Comparison of ENCODE assay signal across 8 cellular contexts in genomic region chr1:173869108-173869359, GRCh38. TPM values are rescaled to one million over a fixed set of nuclear protein-coding genes. Genes with fewer than 3 reads are reported as not detected.
DNase-seq lines count a peak whose midpoint lies in the region; ATAC-seq lines count a peak whose summit lies in the region.

No MANE protein-coding gene starts in this region.

- H3K9me3 ChIP-seq in muscle layer of duodenum (ENCODE audit: control insufficient read depth in 1 of 2, low read length in 2 of 2), result no peaks in the 10 kb centered on the region

- H3K4me1 Mint-ChIP-seq in IgD-negative memory B cell, result peaks cover 51 to 60% (median 55%) of the 10 kb centered on the region in 3 donors
- H3K4me1 Mint-ChIP-seq in central memory CD8-positive, alpha-beta T cell, result peaks cover 69% of the 10 kb centered on the region

- H3K36me3 Mint-ChIP-seq in IgD-negative memory B cell, result peaks cover 3% of the 10 kb centered on the region
- peaks cover 53% of the 10 kb centered on the region for H3K36me3 Mint-ChIP-seq in central memory CD8-positive, alpha-beta T cell (ENCODE audit: insufficient read depth)

- H3K4me1 ChIP-seq in ACC112 (ENCODE audit: control insufficient read depth, insufficient read depth, low read length, unreplicated experiment) (peaks cover 17% of the 10 kb centered on the region), muscle layer of duodenum (ENCODE audit: control insufficient read depth in 1 of 2, insufficient read depth in 2 of 2, low read length in 2 of 2) (peaks cover 14 to 19% of the 10 kb centered on the region in 2 donors)

- H3K27ac ChIP-seq in ACC112 (ENCODE audit: low read depth, low read length), result peak overlapping the region; percentile 66
- H3K27ac ChIP-seq in muscle layer of duodenum (ENCODE audit: low read length), result peak overlapping the region; percentile 98

- peak overlapping the region; percentile 49 for H2AFZ ChIP-seq in ACC112 (ENCODE audit: low read length, unreplicated experiment)

- H3K4me3 ChIP-seq in ACC112 (ENCODE audit: low read depth, low read length) (peak overlapping the region; percentile 89), muscle layer of duodenum (ENCODE audit: low read depth in 1 of 2, low read length in 2 of 2) (peak overlapping the region; percentile 84 to 96)

- ATAC-seq in central memory CD8-positive, alpha-beta T cell (replicated peaks; ENCODE audit: extremely low read depth, poor library complexity, severe bottlenecking), result no peak
- ATAC-seq in GM21717 (IDR thresholded peaks at IDR 0.05; ENCODE audit: unreplicated experiment), result no peak

- no peak for DNase-seq in central memory CD8-positive, alpha-beta T cell (ENCODE audit: low spot score in 2 of 2)
- no peak for DNase-seq in amygdala (lab: John Stamatoyannopoulos, UW)
- DNase-seq in hepatic stellate cell (ENCODE audit: low spot score), result no peak
- DNase-seq in activated gamma-delta T cell treated with Interleukin-2 at 50 U/mL for 16 hours, result no peak

- peak overlapping the region; percentile 90 to 97 (median 96) for H3K4me3 Mint-ChIP-seq in IgD-negative memory B cell
- peak overlapping the region; percentile 84 for H3K4me3 Mint-ChIP-seq in central memory CD8-positive, alpha-beta T cell

- H3K27me3 Mint-ChIP-seq in IgD-negative memory B cell, result no peaks in the 10 kb centered on the region
- H3K27me3 Mint-ChIP-seq in central memory CD8-positive, alpha-beta T cell, result no peaks in the 10 kb centered on the region

- H3K27me3 ChIP-seq in ACC112 (ENCODE audit: insufficient read depth, low read length) (no peaks in the 10 kb centered on the region), muscle layer of duodenum (ENCODE audit: low read depth, low read length) (no peaks in the 10 kb centered on the region)

- no peaks in the 10 kb centered on the region for H3K9me3 Mint-ChIP-seq in IgD-negative memory B cell
- no peaks in the 10 kb centered on the region for H3K9me3 Mint-ChIP-seq in central memory CD8-positive, alpha-beta T cell

- peaks cover 34% of the 10 kb centered on the region for H3K36me3 ChIP-seq in ACC112 (ENCODE audit: insufficient read depth, low read length)
- peaks cover 26 to 32% of the 10 kb centered on the region in 2 donors for H3K36me3 ChIP-seq in muscle layer of duodenum (ENCODE audit: control insufficient read depth in 1 of 2, insufficient read depth in 2 of 2, low read length in 2 of 2)

- H3K27ac Mint-ChIP-seq in IgD-negative memory B cell, result peak overlapping the region; percentile 89 to 99 (median 94)
- peak overlapping the region; percentile 94 for H3K27ac Mint-ChIP-seq in central memory CD8-positive, alpha-beta T cell (ENCODE audit: low read depth)

- peaks cover 37% of the 10 kb centered on the region for H3K79me2 ChIP-seq in ACC112 (ENCODE audit: control insufficient read depth, insufficient read depth, low read length, unreplicated experiment)

RNA-seq across cellular contexts. Expression of gene ZBTB37, which starts 0.9 kb away (rescaled TPM):
- 2.0 TPM for polyA plus RNA-seq in IgD-negative memory B cell

RNA-seq across cellular contexts. Expression of gene GAS5, which starts 1.2 kb away (rescaled TPM):
- 307 TPM for polyA plus RNA-seq in IgD-negative memory B cell

RNA-seq across cellular contexts. Expression of gene CENPL, which starts 44.4 kb away (rescaled TPM):
- 7.2 TPM for polyA plus RNA-seq in IgD-negative memory B cell

RNA-seq across cellular contexts. Expression of gene DARS2, which starts 44.6 kb away (rescaled TPM):
- 8.6 TPM for polyA plus RNA-seq in IgD-negative memory B cell

RNA-seq across cellular contexts. Expression of gene SERPINC1, which starts 48.1 kb away (rescaled TPM):
- not detected for polyA plus RNA-seq in IgD-negative memory B cell
